ENCODE assay signal across 1 cellular context in genomic region chr11:67428052-67429001, GRCh38.
A peak's percentile ranks its signal among the peaks of the same experiment; 100 is the strongest.
TF ChIP-seq lines count a peak whose summit lies in the region.

Gene RPS6KB2, plus strand, starts transcription at chr11:67428494. Its CDS starts 52 bp downstream, at chr11:67428546.

TF ChIP-seq in HEK293, 187 proteins besides CTCF, POLR2A, EP300 and RAD21 (continued from another document and continues in another):
- TF ChIP-seq ZNF624 (tag by site-specific recombination; IDR thresholded peaks at IDR 0.05) (no peak), WT1 (tag by site-specific recombination; IDR thresholded peaks at IDR 0.05) (0 out of 2 replicates have a peak, but pooled peaks have one; percentile 27), ZNF341 (tag by site-specific recombination; IDR thresholded peaks at IDR 0.05; ENCODE audit: low read depth) (peak; percentile 54; the same call in 1 of the 2 replicates), ZNF560 (tag by site-specific recombination; IDR thresholded peaks at IDR 0.05; ENCODE audit: borderline replicate concordance) (no peak), ZNF121 (tag by site-specific recombination; IDR thresholded peaks at IDR 0.05) (no peak), ZNF768 (tag by site-specific recombination; IDR thresholded peaks at IDR 0.05) (no peak), ZNF473 (tag by site-specific recombination; IDR thresholded peaks at IDR 0.05) (no peak), ZNF112 (tag by site-specific recombination; IDR thresholded peaks at IDR 0.05) (no peak), ZNF19 (tag by site-specific recombination; IDR thresholded peaks at IDR 0.05; ENCODE audit: low read depth) (no peak), ZNF777 (tag by site-specific recombination; IDR thresholded peaks at IDR 0.05; ENCODE audit: borderline replicate concordance) (no peak), ZBTB7A (tag by site-specific recombination; IDR thresholded peaks at IDR 0.05; ENCODE audit: low read depth) (no peak), REPIN1 (tag by site-specific recombination; IDR thresholded peaks at IDR 0.05; ENCODE audit: low read depth) (no peak), HOXA7 (CRISPR knock-in tag; IDR thresholded peaks at IDR 0.05; ENCODE audit: borderline replicate concordance) (no peak), ZNF239 (tag by site-specific recombination; IDR thresholded peaks at IDR 0.05) (no peak), SP3 (tag by site-specific recombination; IDR thresholded peaks at IDR 0.05) (peak; percentile 75), ZNF585B (tag by site-specific recombination; IDR thresholded peaks at IDR 0.05) (no peak), ZNF426 (tag by site-specific recombination; IDR thresholded peaks at IDR 0.05) (no peak), ZNF600 (tag by site-specific recombination; IDR thresholded peaks at IDR 0.05) (peak; percentile 58; the same call in 1 of the 2 replicates), ZNF530 (tag by site-specific recombination; IDR thresholded peaks at IDR 0.05; ENCODE audit: low read depth) (no peak), GLI4 (tag by site-specific recombination; IDR thresholded peaks at IDR 0.05) (no peak), ZNF513 (tag by site-specific recombination; IDR thresholded peaks at IDR 0.05) (no peak), ZNF26 (tag by site-specific recombination; IDR thresholded peaks at IDR 0.05) (no peak), ATF2 (tag by site-specific recombination; IDR thresholded peaks at IDR 0.05; ENCODE audit: low read depth) (no peak; the same call in 1 of the 2 replicates), ZBTB48 (tag by site-specific recombination; IDR thresholded peaks at IDR 0.05) (no peak), ZNF311 (tag by site-specific recombination; IDR thresholded peaks at IDR 0.05; ENCODE audit: borderline replicate concordance) (no peak), GLIS1 (tag by site-specific recombination; IDR thresholded peaks at IDR 0.05) (no peak), ZNF555 (tag by site-specific recombination; conservative IDR thresholded peaks at IDR 0.05) (no peak), ZNF324 (tag by site-specific recombination; IDR thresholded peaks at IDR 0.05) (no peak), ZNF211 (tag by site-specific recombination; IDR thresholded peaks at IDR 0.05; ENCODE audit: low read depth) (no peak), KLF9 (tag by site-specific recombination; IDR thresholded peaks at IDR 0.05; ENCODE audit: low read depth) (0 out of 2 replicates have a peak, but pooled peaks have one; percentile 41), ZNF704 (tag by site-specific recombination; IDR thresholded peaks at IDR 0.05) (no peak), MEIS1 (CRISPR knock-in tag; IDR thresholded peaks at IDR 0.05; ENCODE audit: borderline replicate concordance) (no peak), ZNF133 (tag by site-specific recombination; IDR thresholded peaks at IDR 0.05) (no peak), BCL6B (tag by site-specific recombination; IDR thresholded peaks at IDR 0.05) (no peak), MYNN (tag by site-specific recombination; IDR thresholded peaks at IDR 0.05; ENCODE audit: borderline replicate concordance) (no peak), ZNF394 (tag by site-specific recombination; IDR thresholded peaks at IDR 0.05; ENCODE audit: borderline replicate concordance) (0 out of 2 replicates have a peak, but pooled peaks have one; percentile 35), ZNF138 (tag by site-specific recombination; IDR thresholded peaks at IDR 0.05; ENCODE audit: borderline replicate concordance) (no peak), KLF8 (tag by site-specific recombination; IDR thresholded peaks at IDR 0.05) (peak; percentile 35; the same call in 1 of the 2 replicates), KLF10 (tag by site-specific recombination; IDR thresholded peaks at IDR 0.05) (peak; percentile 40; the same call in 1 of the 2 replicates), ZNF398 (tag by site-specific recombination; IDR thresholded peaks at IDR 0.05) (no peak), ZNF155 (tag by site-specific recombination; IDR thresholded peaks at IDR 0.05) (no peak), ZNF76 (tag by site-specific recombination; IDR thresholded peaks at IDR 0.05; ENCODE audit: borderline replicate concordance, low read depth) (peak; percentile 98), ZNF514 (tag by site-specific recombination; IDR thresholded peaks at IDR 0.05) (no peak), BCL11B (tag by site-specific recombination; IDR thresholded peaks at IDR 0.05; ENCODE audit: low read depth) (no peak), SCRT2 (tag by site-specific recombination; IDR thresholded peaks at IDR 0.05) (no peak), ZBTB26 (tag by site-specific recombination; optimal IDR thresholded peaks at IDR 0.05) (peak; percentile 94)
- TF ChIP-seq, protein P1, sequence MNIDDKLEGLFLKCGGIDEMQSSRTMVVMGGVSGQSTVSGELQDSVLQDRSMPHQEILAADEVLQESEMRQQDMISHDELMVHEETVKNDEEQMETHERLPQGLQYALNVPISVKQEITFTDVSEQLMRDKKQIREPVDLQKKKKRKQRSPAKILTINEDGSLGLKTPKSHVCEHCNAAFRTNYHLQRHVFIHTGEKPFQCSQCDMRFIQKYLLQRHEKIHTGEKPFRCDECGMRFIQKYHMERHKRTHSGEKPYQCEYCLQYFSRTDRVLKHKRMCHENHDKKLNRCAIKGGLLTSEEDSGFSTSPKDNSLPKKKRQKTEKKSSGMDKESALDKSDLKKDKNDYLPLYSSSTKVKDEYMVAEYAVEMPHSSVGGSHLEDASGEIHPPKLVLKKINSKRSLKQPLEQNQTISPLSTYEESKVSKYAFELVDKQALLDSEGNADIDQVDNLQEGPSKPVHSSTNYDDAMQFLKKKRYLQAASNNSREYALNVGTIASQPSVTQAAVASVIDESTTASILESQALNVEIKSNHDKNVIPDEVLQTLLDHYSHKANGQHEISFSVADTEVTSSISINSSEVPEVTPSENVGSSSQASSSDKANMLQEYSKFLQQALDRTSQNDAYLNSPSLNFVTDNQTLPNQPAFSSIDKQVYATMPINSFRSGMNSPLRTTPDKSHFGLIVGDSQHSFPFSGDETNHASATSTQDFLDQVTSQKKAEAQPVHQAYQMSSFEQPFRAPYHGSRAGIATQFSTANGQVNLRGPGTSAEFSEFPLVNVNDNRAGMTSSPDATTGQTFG (tag by site-specific recombination; IDR thresholded peaks at IDR 0.05; ENCODE audit: borderline replicate concordance), result no peak
- TF ChIP-seq, protein P2, sequence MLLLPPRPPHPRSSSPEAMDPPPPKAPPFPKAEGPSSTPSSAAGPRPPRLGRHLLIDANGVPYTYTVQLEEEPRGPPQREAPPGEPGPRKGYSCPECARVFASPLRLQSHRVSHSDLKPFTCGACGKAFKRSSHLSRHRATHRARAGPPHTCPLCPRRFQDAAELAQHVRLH (tag by site-specific recombination; IDR thresholded peaks at IDR 0.05), result 0 out of 2 replicates have a peak, but pooled peaks have one; percentile 35
- TF ChIP-seq, protein P3, sequence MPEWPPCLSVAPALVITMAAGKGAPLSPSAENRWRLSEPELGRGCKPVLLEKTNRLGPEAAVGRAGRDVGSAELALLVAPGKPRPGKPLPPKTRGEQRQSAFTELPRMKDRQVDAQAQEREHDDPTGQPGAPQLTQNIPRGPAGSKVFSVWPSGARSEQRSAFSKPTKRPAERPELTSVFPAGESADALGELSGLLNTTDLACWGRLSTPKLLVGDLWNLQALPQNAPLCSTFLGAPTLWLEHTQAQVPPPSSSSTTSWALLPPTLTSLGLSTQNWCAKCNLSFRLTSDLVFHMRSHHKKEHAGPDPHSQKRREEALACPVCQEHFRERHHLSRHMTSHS (tag by site-specific recombination; IDR thresholded peaks at IDR 0.05), result no peak
- TF ChIP-seq, protein P4, sequence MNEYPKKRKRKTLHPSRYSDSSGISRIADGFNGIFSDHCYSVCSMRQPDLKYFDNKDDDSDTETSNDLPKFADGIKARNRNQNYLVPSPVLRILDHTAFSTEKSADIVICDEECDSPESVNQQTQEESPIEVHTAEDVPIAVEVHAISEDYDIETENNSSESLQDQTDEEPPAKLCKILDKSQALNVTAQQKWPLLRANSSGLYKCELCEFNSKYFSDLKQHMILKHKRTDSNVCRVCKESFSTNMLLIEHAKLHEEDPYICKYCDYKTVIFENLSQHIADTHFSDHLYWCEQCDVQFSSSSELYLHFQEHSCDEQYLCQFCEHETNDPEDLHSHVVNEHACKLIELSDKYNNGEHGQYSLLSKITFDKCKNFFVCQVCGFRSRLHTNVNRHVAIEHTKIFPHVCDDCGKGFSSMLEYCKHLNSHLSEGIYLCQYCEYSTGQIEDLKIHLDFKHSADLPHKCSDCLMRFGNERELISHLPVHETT (tag by site-specific recombination; IDR thresholded peaks at IDR 0.05), result peak; percentile 60; the same call in 1 of the 2 replicates
- TF ChIP-seq, protein P5, sequence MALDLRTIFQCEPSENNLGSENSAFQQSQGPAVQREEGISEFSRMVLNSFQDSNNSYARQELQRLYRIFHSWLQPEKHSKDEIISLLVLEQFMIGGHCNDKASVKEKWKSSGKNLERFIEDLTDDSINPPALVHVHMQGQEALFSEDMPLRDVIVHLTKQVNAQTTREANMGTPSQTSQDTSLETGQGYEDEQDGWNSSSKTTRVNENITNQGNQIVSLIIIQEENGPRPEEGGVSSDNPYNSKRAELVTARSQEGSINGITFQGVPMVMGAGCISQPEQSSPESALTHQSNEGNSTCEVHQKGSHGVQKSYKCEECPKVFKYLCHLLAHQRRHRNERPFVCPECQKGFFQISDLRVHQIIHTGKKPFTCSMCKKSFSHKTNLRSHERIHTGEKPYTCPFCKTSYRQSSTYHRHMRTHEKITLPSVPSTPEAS (tag by site-specific recombination; IDR thresholded peaks at IDR 0.05), result no peak
